1 cellular context compared by ENCODE assay signal in the genomic region with DNA sequence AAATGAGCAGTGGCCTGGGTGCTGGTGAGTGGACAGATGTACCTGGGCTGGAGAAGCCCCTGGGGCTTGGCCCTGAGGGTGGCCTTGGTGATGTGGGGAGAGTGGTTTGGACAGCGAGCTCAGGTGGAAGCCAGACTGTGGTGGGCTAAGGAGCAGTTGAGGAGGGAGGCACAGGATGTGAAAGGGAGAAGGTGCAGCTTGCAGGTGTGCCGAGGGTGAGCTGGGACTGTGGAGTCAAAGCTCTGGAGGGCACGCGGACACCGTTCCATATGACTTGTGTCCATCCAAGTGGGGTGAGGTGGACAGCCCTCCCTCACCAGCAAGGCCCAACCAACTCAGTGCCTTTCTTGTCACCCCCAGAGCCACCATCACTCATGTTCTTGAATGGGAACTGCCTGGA.
TF ChIP-seq lines count a peak whose summit lies in the region.

No MANE protein-coding gene starts in this region.

TF ChIP-seq in H1, 55 proteins besides CTCF, POLR2A, EP300 and RAD21:
- TF ChIP-seq RBBP5 (IDR thresholded peaks at IDR 0.05; ENCODE audit: borderline replicate concordance, low read depth, low read length) (no peak), KDM4A (IDR thresholded peaks at IDR 0.05; ENCODE audit: low read depth, low read length, severe bottlenecking) (no peak), GTF2F1 (IDR thresholded peaks at IDR 0.05; ENCODE audit: borderline replicate concordance, low read depth, low read length) (no peak)
